ENCODE assay signal across 25 cellular contexts in the genomic region with DNA sequence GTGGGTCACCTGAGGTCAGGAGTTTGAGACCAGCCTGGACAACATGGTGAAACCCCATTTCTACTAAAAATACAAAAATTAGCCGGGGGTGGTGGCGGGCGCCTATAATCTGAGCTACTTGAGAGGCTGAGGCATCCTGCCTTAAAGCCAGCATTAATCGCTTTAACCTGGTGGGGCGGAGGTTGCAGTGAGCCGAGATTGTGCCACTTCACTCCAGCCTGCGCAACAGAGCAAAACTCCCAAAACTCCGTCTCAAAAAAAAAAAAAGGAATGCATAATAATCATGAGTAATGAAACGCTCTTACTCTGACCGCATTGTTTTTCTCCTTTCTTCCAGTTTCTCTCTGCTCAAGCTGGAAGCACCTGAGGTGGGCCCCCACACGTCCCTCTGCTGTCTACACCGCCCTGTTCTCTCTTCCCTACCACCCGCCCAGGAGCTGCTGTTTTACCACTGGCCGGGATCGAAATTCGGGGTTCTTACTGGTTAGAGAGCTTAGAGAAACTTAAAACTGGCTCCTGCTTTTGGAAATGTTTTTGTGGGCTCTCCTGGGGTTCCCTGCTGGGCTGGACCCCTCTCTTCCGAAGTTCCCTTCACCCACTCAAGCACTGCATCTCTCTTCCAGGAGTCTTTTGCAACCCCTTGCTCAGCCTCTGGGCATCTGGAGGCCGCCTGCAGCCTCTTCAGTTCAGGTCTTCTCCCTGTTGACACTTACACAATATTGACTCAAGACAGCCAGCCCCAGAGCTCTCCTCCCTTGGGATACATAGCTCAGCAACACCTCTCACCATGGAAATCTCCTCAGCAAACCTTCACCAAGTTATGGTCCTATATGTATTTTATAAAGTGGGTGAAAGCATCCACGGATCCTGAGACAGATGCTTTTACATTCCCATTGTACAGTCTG.
"Had no signal": no experiment of that assay in that cellular context is flagged by ENCODE, and none has a peak within 500 bp of the region (broad histone marks: within the 10 kb centered on the region; RNA-seq: fewer than 3 reads in every experiment).

No MANE protein-coding gene starts in this region.

- H3K9ac ChIP-seq: neural progenitor cell, parathyroid adenoma had no signal

- H3K4me1 ChIP-seq: left lung, neural progenitor cell, parathyroid adenoma, right lobe of liver had no signal

- H3K9me3 ChIP-seq: esophagus squamous epithelium, left lung, mucosa of descending colon, right lobe of liver, stomach, thyroid gland, upper lobe of left lung had no signal

- H3K27ac Mint-ChIP-seq: mesothelial cell of epicardium; natural killer cell treated with Interleukin-12 subunit alpha and Interleukin-12 subunit beta and Interleukin-15 and Interleukin-18, amount 100 ng/mL, for 72 hours; neural progenitor cell; progenitor cell of endocrine pancreas; stimulated activated effector memory CD8-positive, alpha-beta T cell treated with anti-CD3 and anti-CD28 coated beads, Interleukin-12 subunit alpha, Interleukin-12 subunit beta, amount 100 ng/mL, for 72 hours had no signal

- H3K27ac ChIP-seq: coronary artery, esophagus squamous epithelium, left lung, neural progenitor cell, parathyroid adenoma, right lobe of liver, stomach, thyroid gland, upper lobe of left lung had no signal

- H3K4me1 Mint-ChIP-seq: stimulated activated effector memory CD8-positive, alpha-beta T cell treated with anti-CD3 and anti-CD28 coated beads, Interleukin-12 subunit alpha, Interleukin-12 subunit beta, amount 100 ng/mL, for 72 hours had no signal

- H3K4me3 ChIP-seq: coronary artery, esophagus squamous epithelium, left lung, mucosa of descending colon, neural progenitor cell, right lobe of liver, smooth muscle cell, stomach, thyroid gland, upper lobe of left lung had no signal

- H3K36me3 Mint-ChIP-seq: mesothelial cell of epicardium; naive B cell; natural killer cell treated with Interleukin-12 subunit alpha and Interleukin-12 subunit beta and Interleukin-15 and Interleukin-18, amount 100 ng/mL, for 72 hours; neural progenitor cell; stimulated activated effector memory CD8-positive, alpha-beta T cell treated with anti-CD3 and anti-CD28 coated beads, Interleukin-12 subunit alpha, Interleukin-12 subunit beta, amount 100 ng/mL, for 72 hours had no signal

- ATAC-seq: left cardiac atrium; left lung; mucosa of descending colon; natural killer cell treated with Interleukin-12 subunit alpha and Interleukin-12 subunit beta and Interleukin-15 and Interleukin-18, amount 100 ng/mL, for 72 hours; right lobe of liver had no signal

- H3K36me3 ChIP-seq: esophagus squamous epithelium, left lung, neural progenitor cell, right lobe of liver, stomach, thyroid gland, upper lobe of left lung had no signal

- H3K4me3 Mint-ChIP-seq: mesothelial cell of epicardium; naive B cell; natural killer cell treated with Interleukin-12 subunit alpha and Interleukin-12 subunit beta and Interleukin-15 and Interleukin-18, amount 100 ng/mL, for 72 hours; neural progenitor cell; stimulated activated effector memory CD8-positive, alpha-beta T cell treated with anti-CD3 and anti-CD28 coated beads, Interleukin-12 subunit alpha, Interleukin-12 subunit beta, amount 100 ng/mL, for 72 hours had no signal

- H3K9me3 Mint-ChIP-seq: mesothelial cell of epicardium; natural killer cell treated with Interleukin-12 subunit alpha and Interleukin-12 subunit beta and Interleukin-15 and Interleukin-18, amount 100 ng/mL, for 72 hours; neural progenitor cell; stimulated activated effector memory CD8-positive, alpha-beta T cell treated with anti-CD3 and anti-CD28 coated beads, Interleukin-12 subunit alpha, Interleukin-12 subunit beta, amount 100 ng/mL, for 72 hours had no signal

- H3K4me2 ChIP-seq: neural progenitor cell, smooth muscle cell had no signal

- H3K27me3 ChIP-seq: neural progenitor cell, right lobe of liver, thyroid gland, upper lobe of left lung had no signal

- DNase-seq: dermis blood vessel endothelial cell; effector memory CD4-positive, alpha-beta T cell; erythroblast; esophagus squamous epithelium; head of caudate nucleus; left cardiac atrium; left lung; mesenchymal stem cell; mucosa of descending colon; naive B cell; right lobe of liver; stimulated activated CD4-positive, alpha-beta T cell treated with anti-CD3 and anti-CD28 coated beads, Interleukin-2, amount 100 ng/mL, for 24 hours; stimulated activated CD4-positive, alpha-beta T cell treated with anti-CD3 and anti-CD28 coated beads, Interleukin-4, amount 100 ng/mL, for 24 hours; stimulated activated naive CD4-positive, alpha-beta T cell treated with Interleukin-2 at 50 U/mL for 16 hours; stomach; thyroid gland; upper lobe of left lung had no signal
